Comparison of ENCODE assay signal across 16 cellular contexts in genomic region chr20:58598271-58599015, GRCh38. TPM values are rescaled to one million over a fixed set of nuclear protein-coding genes. Genes with fewer than 3 reads are reported as not detected.
DNase-seq lines count a peak whose midpoint lies in the region; FAIRE-seq and TF ChIP-seq lines count a peak whose summit lies in the region.
"Had no signal": no experiment of that assay in that cellular context is flagged by ENCODE, and none has a peak within 500 bp of the region (broad histone marks: within the 10 kb centered on the region; RNA-seq: fewer than 3 reads in every experiment).

No MANE protein-coding gene starts in this region.

- H3K9me3 ChIP-seq in colonic mucosa: no peaks in the 10 kb centered on the region
- no peaks in the 10 kb centered on the region for H3K9me3 ChIP-seq in vagina

- FAIRE-seq in urothelium cell line (lab: Jason Lieb, UNC): peak; percentile 32

- no peak for TF ChIP-seq POLR2A in vagina (IDR thresholded peaks at IDR 0.05)

- DNase-seq in NCI-H82 (lab: John Stamatoyannopoulos, UW) (peak; percentile 31), NCI-H82 treated with DMSO at 0.1 percent for 48 hours (lab: John Stamatoyannopoulos, UW; ENCODE audit: unreplicated experiment) (no peak), colonic mucosa (peak; percentile 28), medulla oblongata (ENCODE audit: extremely low spot score) (peak; percentile 23), urothelium cell line (ENCODE audit: low spot score) (no peak), iPS-NIHi11 (ENCODE audit: low spot score) (no peak), vagina (ENCODE audit: extremely low spot score in 2 of 2) (no peak)
- DNase-seq in stimulated activated naive CD4-positive, alpha-beta T cell (lab: John Stamatoyannopoulos, UW): no peak
- DNase-seq: 8988T; activated T-cell treated with anti-CD3 and anti-CD28 coated beads, Interleukin-2, amount 50 U/mL, for 72 hours; brain microvascular endothelial cell; NCI-H510A; SJCRH30; stimulated activated CD4-positive, alpha-beta T cell treated with anti-CD3 and anti-CD28 coated beads, Interleukin-1b, Interleukin-23, amount 100 ng/mL, for 48 hours; stimulated activated naive B cell treated with anti-CD40 and anti-IgM and Interleukin-4, amounts not matched to agents 10 μg/mL and 1 μg/mL and 100 μg/mL, for 72 hours had no signal

- no peaks in the 10 kb centered on the region for H3K36me3 ChIP-seq in colonic mucosa
- no peaks in the 10 kb centered on the region for H3K36me3 ChIP-seq in vagina
- H3K36me3 ChIP-seq: brain microvascular endothelial cell, SJCRH30 had no signal

- H3K27ac ChIP-seq in colonic mucosa (peak overlapping the region; percentile 23), vagina (no peak overlapping the region)
- H3K27ac ChIP-seq: brain microvascular endothelial cell, epithelial cell of prostate, SJCRH30 had no signal

- H3K27me3 ChIP-seq in colonic mucosa (no peaks in the 10 kb centered on the region), vagina (no peaks in the 10 kb centered on the region)
- H3K27me3 ChIP-seq: brain microvascular endothelial cell had no signal

- H3K4me1 ChIP-seq in colonic mucosa (no peaks in the 10 kb centered on the region), vagina (peaks cover 26% of the 10 kb centered on the region)
- H3K4me1 ChIP-seq: SJCRH30 had no signal

- no peak overlapping the region for H3K4me3 ChIP-seq in colonic mucosa
- no peak overlapping the region for H3K4me3 ChIP-seq in vagina
- H3K4me3 ChIP-seq: SJCRH30 had no signal

- intact Hi-C loops in colonic mucosa (cut with DNase I): no loop called here
- intact Hi-C loops in vagina (cut with DNase I): no loop called here

- no peak for TF ChIP-seq CTCF in colonic mucosa (IDR thresholded peaks at IDR 0.05)
- no peak for TF ChIP-seq CTCF in vagina (IDR thresholded peaks at IDR 0.05)

- no peak overlapping the region for H3K9ac ChIP-seq in colonic mucosa (ENCODE audit: low read depth in 2 of 2, low read length in 2 of 2)

RNA-seq across cellular contexts. Expression of gene STX16, which starts 52.6 kb away (rescaled TPM):
- total RNA-seq in colonic mucosa (10 to 100 TPM; 36.3 to 38.3 TPM), vagina (49.4 TPM)

Comparison
In these comparisons a context has a peak if more than half of its experiments do, and no peak if none do; other contexts are left out.
1. DNase-seq: peak in NCI-H82 (single experiment), colonic mucosa (single experiment) and medulla oblongata (single experiment); none in NCI-H82 treated with DMSO at 0.1 percent for 48 hours (single experiment), urothelium cell line (single experiment), stimulated activated naive CD4-positive, alpha-beta T cell (0 of 6), iPS-NIHi11 (single experiment) and vagina (0 of 2).